8 cellular contexts compared by ENCODE assay signal in the genomic region with DNA sequence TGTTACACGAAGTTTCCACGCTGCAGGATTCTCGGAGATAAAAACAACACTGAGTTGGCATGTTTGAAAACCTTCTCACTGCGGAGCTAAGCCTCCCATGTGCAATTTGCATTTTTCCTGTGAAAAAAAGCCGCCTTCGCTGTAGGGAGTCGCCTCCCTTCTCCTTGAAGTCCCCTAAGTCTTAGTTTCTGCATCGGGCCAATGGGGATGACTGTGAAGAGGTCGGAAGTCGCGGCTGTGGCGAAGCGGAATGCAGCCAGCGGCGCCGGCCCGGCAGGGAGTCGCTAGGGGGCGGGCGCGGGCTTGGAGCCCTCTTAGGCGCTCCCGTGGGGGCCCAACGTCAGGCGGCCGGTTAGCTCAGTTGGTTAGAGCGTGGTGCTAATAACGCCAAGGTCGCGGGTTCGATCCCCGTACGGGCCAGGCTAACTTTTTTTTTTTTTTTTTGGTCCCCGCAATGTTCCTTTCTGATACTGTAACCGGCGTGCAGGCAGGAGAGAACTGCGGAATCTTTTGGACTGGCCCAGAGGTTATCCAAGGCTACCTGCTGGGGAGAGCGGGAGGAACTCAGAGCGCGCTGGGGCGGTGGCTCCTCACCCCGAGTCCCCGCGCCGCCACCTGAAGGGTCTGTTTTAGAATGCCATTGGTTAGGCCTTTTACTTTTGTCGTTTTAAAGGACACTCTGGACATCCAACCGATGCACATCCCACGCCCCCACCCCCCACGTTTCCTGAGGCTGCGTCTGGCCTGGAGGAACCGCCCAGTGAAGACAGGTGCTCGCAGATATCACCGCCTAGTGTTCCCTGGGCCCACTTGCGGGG. TPM values are rescaled to one million over a fixed set of nuclear protein-coding genes. Genes with fewer than 3 reads are reported as not detected.
DNase-seq lines count a peak whose midpoint lies in the region; ATAC-seq and TF ChIP-seq lines count a peak whose summit lies in the region.

No MANE protein-coding gene starts in this region.

- peak in 1 of 2 donors; percentile 34 for TF ChIP-seq POLR2A in adrenal gland (IDR thresholded peaks at IDR 0.05)
- no peak for TF ChIP-seq POLR2A in upper lobe of left lung (IDR thresholded peaks at IDR 0.05)

- intact Hi-C loops in adrenal gland (cut with DNase I), result no loop called here
- intact Hi-C loops in left cardiac atrium (cut with DNase I), result loop anchor here (5.0 to 10.0 kb wide), 2 partner anchors 230 to 252 kb away; a partner anchor contains a TSS
- intact Hi-C loops in posterior vena cava (cut with DNase I), result no loop called here

- H3K27ac ChIP-seq in adrenal gland, result peak overlapping the region; percentile 65 to 85 (median 79)
- peak overlapping the region; percentile 72 to 87 (median 78) for H3K27ac ChIP-seq in upper lobe of left lung

- in situ Hi-C loops in GM13976 (cut with MboI; ENCODE audit: low sequenced_read_pairs, unreplicated experiment), result loop anchor here (5.0 to 10.0 kb wide), 2 partner anchors 262 to 355 kb away; a partner anchor contains a TSS

- ATAC-seq in HG02852 (IDR thresholded peaks at IDR 0.05; ENCODE audit: unreplicated experiment) (peak; percentile 48), left cardiac atrium (peak; percentile 77 to 85), upper lobe of left lung (ENCODE audit: low FRiP score in 2 of 2) (peak; percentile 90)

- H3K9me3 ChIP-seq in adrenal gland (replicated peaks in 1 of 3), result no peaks in the 10 kb centered on the region
- H3K9me3 ChIP-seq in upper lobe of left lung, result no peaks in the 10 kb centered on the region

- no peak for TF ChIP-seq EP300 in upper lobe of left lung (IDR thresholded peaks at IDR 0.05)

- H3K4me3 ChIP-seq in adrenal gland, result peak overlapping the region in 3 of 4 donors; percentile 23 to 52 (median 34)
- H3K4me3 ChIP-seq in upper lobe of left lung, result peak overlapping the region; percentile 33 to 66 (median 50)

- DNase-seq in GM13976 (ENCODE audit: low spot score) (peak; percentile 93), NCI-H1417 treated with DMSO at 0.1 percent for 48 hours (lab: John Stamatoyannopoulos, UW) (peak; percentile 76), T follicular helper cell (ENCODE audit: low read depth) (peak; percentile 90), adrenal gland (peak; percentile 89 to 98 (median 94)), left cardiac atrium (peak; percentile 91), posterior vena cava (ENCODE audit: low spot score) (peak; percentile 98), upper lobe of left lung (peak; percentile 96 to 100)

- peaks cover 6 to 49% of the 10 kb centered on the region in 2 donors for H3K4me1 ChIP-seq in adrenal gland (replicated peaks in 1 of 2)
- H3K4me1 ChIP-seq in upper lobe of left lung, result peaks cover 35 to 50% (median 40%) of the 10 kb centered on the region in 4 donors

- H3K27me3 ChIP-seq in adrenal gland (no peaks in the 10 kb centered on the region), upper lobe of left lung (no peaks in the 10 kb centered on the region)

- H3K36me3 ChIP-seq in adrenal gland (replicated peaks in 1 of 2) (no peaks in the 10 kb centered on the region), upper lobe of left lung (no peaks in the 10 kb centered on the region)

- TF ChIP-seq CTCF in GM13976 (IDR thresholded peaks at IDR 0.05; ENCODE audit: borderline replicate concordance, control extremely low read depth, extremely low read depth, insufficient read depth, missing control alignments), result peak; percentile 97
- TF ChIP-seq CTCF in adrenal gland (IDR thresholded peaks at IDR 0.05), result peak; percentile 63 to 94 (median 88)
- TF ChIP-seq CTCF in upper lobe of left lung (IDR thresholded peaks at IDR 0.05), result peak; percentile 54 to 94 (median 88)

- 1 to 6% (median 1%) methylated on average over 22 to 54 of the region's 54 CpGs for WGBS in adrenal gland, 4 donors
- WGBS in upper lobe of left lung, 2 donors, result 1 to 3% methylated on average over 19 to 54 of the region's 54 CpGs

RNA-seq across cellular contexts. Expression of a gene that starts 2.6 kb away (rescaled TPM):
- total RNA-seq in adrenal gland, result 10 to 100 TPM in 6 of 8 donors, 1 to 10 TPM in 2; 7.4 to 23.1 (median 14.1) TPM
- polyA plus RNA-seq in adrenal gland, result 10 to 100 TPM in 2 of 3 donors, 1 to 10 TPM in 1; 7.8 to 28.2 (median 27.6) TPM
- 1 to 10 TPM; 5.9 to 6.4 TPM for total RNA-seq in left cardiac atrium
- total RNA-seq in posterior vena cava, result 1 to 10 TPM; 5.0 to 6.6 TPM
- total RNA-seq in upper lobe of left lung, result 10 to 100 TPM in 4 of 6 donors, 1 to 10 TPM in 2; 8.7 to 37.7 (median 14.1) TPM

RNA-seq across cellular contexts. Expression of a gene that starts 12.0 kb away (rescaled TPM):
- total RNA-seq in adrenal gland (10 to 100 TPM; 10.1 to 33.1 (median 16.4) TPM), left cardiac atrium (10 to 100 TPM; 10.8 to 15.3 TPM), posterior vena cava (10 to 100 TPM in 1 of 2 donors, 1 to 10 TPM in 1; 8.4 to 10.0 TPM), upper lobe of left lung (10 to 100 TPM in 5 of 6 donors, 1 to 10 TPM in 1; 8.8 to 66.0 (median 29.4) TPM)
- 10 to 100 TPM; 15.4 to 54.4 (median 38.5) TPM for polyA plus RNA-seq in adrenal gland

RNA-seq across cellular contexts. Expression of a gene that starts 45.7 kb away (rescaled TPM):
- total RNA-seq in adrenal gland (10 to 100 TPM; 38.3 to 76.0 (median 41.5) TPM), left cardiac atrium (10 to 100 TPM; 30.0 to 31.9 TPM), posterior vena cava (10 to 100 TPM; 27.4 to 30.7 TPM), upper lobe of left lung (10 to 100 TPM; 13.6 to 37.7 (median 31.1) TPM)
- polyA plus RNA-seq in adrenal gland, result 10 to 100 TPM; 39.2 to 92.6 (median 86.6) TPM

RNA-seq across cellular contexts. Expression of a gene that starts 45.8 kb away (rescaled TPM):
- total RNA-seq in adrenal gland, result 10 to 100 TPM; 12.0 to 74.3 (median 27.4) TPM
- polyA plus RNA-seq in adrenal gland, result 10 to 100 TPM in 1 of 3 donors, 1 to 10 TPM in 2; 5.1 to 12.1 (median 8.3) TPM
- total RNA-seq in left cardiac atrium, result 10 to 100 TPM; 20.9 to 29.6 TPM
- 10 to 100 TPM; 34.3 to 45.5 TPM for total RNA-seq in posterior vena cava
- 10 to 100 TPM; 16.3 to 71.2 (median 24.6) TPM for total RNA-seq in upper lobe of left lung

Comparison
In these comparisons a context has a peak if more than half of its experiments do, and no peak if none do; other contexts are left out.
1. Peak in every context shown above with its lines: DNase-seq, ATAC-seq, H3K4me3 ChIP-seq and H3K27ac ChIP-seq.
2. intact Hi-C loops: an anchor here in left cardiac atrium (5.0 to 10.0 kb wide); none called in adrenal gland and posterior vena cava.